31 cellular contexts compared by ENCODE assay signal in genomic region chr1:60010690-60011089, GRCh38.
"Had no signal": no experiment of that assay in that cellular context is flagged by ENCODE, and none has a peak within 500 bp of the region (broad histone marks: within the 10 kb centered on the region; RNA-seq: fewer than 3 reads in every experiment).

No MANE protein-coding gene starts in this region.

- H3K27me3 ChIP-seq: adrenal gland, ascending aorta, body of pancreas, brain microvascular endothelial cell, breast epithelium, cardiac muscle cell had no signal

- H3K4me3 ChIP-seq: adrenal gland, ascending aorta, body of pancreas, breast epithelium, cardiac muscle cell had no signal

- FAIRE-seq: astrocyte, bronchial epithelial cell had no signal

- H3K36me3 ChIP-seq: adrenal gland, ascending aorta, brain microvascular endothelial cell, breast epithelium, cardiac muscle cell had no signal

- H3K4me1 ChIP-seq: adrenal gland, ascending aorta, body of pancreas, breast epithelium had no signal

- H3K9me3 ChIP-seq: adrenal gland, ascending aorta, body of pancreas, breast epithelium had no signal

- H3K27ac ChIP-seq: adrenal gland, ascending aorta, body of pancreas, brain microvascular endothelial cell, breast epithelium, cardiac muscle cell had no signal

- DNase-seq: activated effector memory CD4-positive, alpha-beta T cell treated with anti-CD3 and anti-CD28 coated beads, Interleukin-2, amount 50 U/mL, for 16 hours; activated effector memory CD4-positive, alpha-beta T cell treated with Interleukin-2 at 50 U/mL for 16 hours; activated gamma-delta T cell; activated gamma-delta T cell treated with Interleukin-2 at 50 U/mL for 16 hours; activated naive CD4-positive, alpha-beta T cell; activated naive CD4-positive, alpha-beta T cell treated with anti-CD3 and anti-CD28 coated beads for 36 hours; activated naive CD4-positive, alpha-beta T cell treated with anti-CD3 and anti-CD28 coated beads, Interleukin-2, amount 10 ng/mL, durations not matched to agents 7 days and 5 days; activated naive CD4-positive, alpha-beta T cell treated with Interleukin-2 at 50 U/mL for 16 hours; activated naive CD8-positive, alpha-beta T cell treated with anti-CD3 and anti-CD28 coated beads for 36 hours; activated naive CD8-positive, alpha-beta T cell treated with anti-CD3 and anti-CD28 coated beads, Interleukin-2, amount 10 ng/mL, durations not matched to agents 7 days and 5 days; activated naive CD8-positive, alpha-beta T cell treated with anti-CD3 and anti-CD28 coated beads, Interleukin-2, amount 50 U/mL, for 24 hours; activated T-cell treated with anti-CD3 and anti-CD28 coated beads, Interleukin-2, amount 50 U/mL, for 1 hour; activated T-cell treated with anti-CD3 and anti-CD28 coated beads, Interleukin-2, amount 50 U/mL, for 24 hours; activated T-cell treated with anti-CD3 and anti-CD28 coated beads, Interleukin-2, amount 50 U/mL, for 4 hours; activated T-cell treated with anti-CD3 and anti-CD28 coated beads, Interleukin-2, amount 50 U/mL, for 48 hours; activated T-cell treated with anti-CD3 and anti-CD28 coated beads, Interleukin-2, amount 50 U/mL, for 72 hours; adrenal gland; amniotic stem cell; amygdala; anterior cingulate cortex; aorta; body of pancreas; brain microvascular endothelial cell; caudate nucleus; central memory CD4-positive, alpha-beta T cell; cerebellar nuclear complex had no signal
